Comparison of ENCODE assay signal across 21 cellular contexts in the genomic region with DNA sequence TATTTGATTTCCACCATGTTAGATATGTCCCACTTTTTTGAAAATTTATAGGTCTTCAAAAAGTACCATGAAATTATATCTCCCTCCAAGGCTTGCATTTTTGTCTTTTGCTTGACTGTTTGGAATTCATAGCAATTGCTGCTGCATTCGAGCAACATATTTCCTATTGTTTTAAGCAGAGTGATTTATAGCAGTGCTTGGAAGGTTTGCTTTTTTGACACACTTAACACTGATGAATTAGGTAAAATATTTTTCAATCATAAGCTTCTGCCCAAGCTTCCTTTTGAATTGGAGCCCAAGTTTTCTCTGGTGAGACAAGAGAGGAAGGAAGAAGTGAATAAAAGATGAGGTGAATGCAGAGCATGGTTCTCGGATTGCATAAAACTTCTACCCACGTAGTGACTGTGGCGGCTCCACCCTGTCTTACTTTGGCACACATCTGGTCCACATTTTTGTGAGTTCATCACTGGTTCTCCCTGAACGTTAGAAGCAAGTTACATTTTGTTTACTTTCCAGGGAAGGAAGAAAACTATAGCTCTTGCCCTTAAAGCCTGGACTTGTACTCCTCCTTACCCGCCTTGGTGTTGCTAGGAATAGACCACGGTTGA.
"Had no signal": no experiment of that assay in that cellular context is flagged by ENCODE, and none has a peak within 500 bp of the region (broad histone marks: within the 10 kb centered on the region; RNA-seq: fewer than 3 reads in every experiment).

No MANE protein-coding gene starts in this region.

- H3K27ac Mint-ChIP-seq: memory B cell, mesothelial cell of epicardium, natural killer cell, type B pancreatic cell had no signal

- H3K4me3 ChIP-seq: dorsolateral prefrontal cortex, esophagus muscularis mucosa, hepatocyte, left ventricle myocardium inferior, lower lobe of right lung, right atrium auricular region, sigmoid colon, skin epidermis had no signal

- H3K4me3 Mint-ChIP-seq: memory B cell, mesothelial cell of epicardium, natural killer cell, neural crest cell, type B pancreatic cell had no signal

- H3K4me1 ChIP-seq: esophagus muscularis mucosa, left ventricle myocardium inferior, lower lobe of right lung, right atrium auricular region, sigmoid colon had no signal

- ATAC-seq: lower lobe of right lung, natural killer cell had no signal

- DNase-seq: cortex of kidney; dorsolateral prefrontal cortex; effector memory CD4-positive, alpha-beta T cell; foreskin melanocyte; head of caudate nucleus; kidney; left cardiac atrium; left ventricle myocardium inferior; lower lobe of right lung; natural killer cell; sigmoid colon; stimulated activated naive CD4-positive, alpha-beta T cell treated with Interleukin-2 at 50 U/mL for 16 hours had no signal

- H3K9me3 ChIP-seq: esophagus muscularis mucosa, left ventricle myocardium inferior, lower lobe of right lung, right atrium auricular region, sigmoid colon had no signal

- H3K27me3 ChIP-seq: esophagus muscularis mucosa, hepatocyte, right atrium auricular region, sigmoid colon had no signal

- H3K27me3 Mint-ChIP-seq: memory B cell had no signal

- H3K36me3 Mint-ChIP-seq: memory B cell, mesothelial cell of epicardium, natural killer cell, type B pancreatic cell had no signal

- H3K27ac ChIP-seq: dorsolateral prefrontal cortex, epithelial cell of prostate, esophagus muscularis mucosa, hepatocyte, left ventricle myocardium inferior, lower lobe of right lung, right atrium auricular region, sigmoid colon, skin epidermis had no signal

- H3K4me1 Mint-ChIP-seq: memory B cell, natural killer cell had no signal

- H3K36me3 ChIP-seq: esophagus muscularis mucosa, left ventricle myocardium inferior, lower lobe of right lung, right atrium auricular region, sigmoid colon had no signal
